ENCODE assay signal across 21 cellular contexts in the genomic region with DNA sequence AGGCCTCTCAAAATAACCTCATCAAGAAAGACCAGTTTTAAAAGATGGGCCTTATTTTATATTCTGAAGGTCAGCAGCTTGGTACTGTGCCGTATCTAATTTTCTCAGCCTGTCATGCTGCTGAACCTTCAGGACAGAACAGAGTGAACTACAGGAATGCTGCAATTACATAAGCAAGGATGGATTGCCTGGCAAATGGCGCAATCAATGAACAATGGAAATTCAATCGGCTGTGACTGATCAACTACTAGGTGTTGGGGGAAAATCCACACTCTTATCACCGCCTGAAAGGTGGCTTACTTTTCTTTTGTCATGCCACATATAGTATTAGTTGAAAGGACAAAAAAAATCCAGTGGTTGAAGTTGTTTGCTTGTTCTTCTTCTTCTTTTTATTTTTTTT. TPM values are rescaled to one million over a fixed set of nuclear protein-coding genes. Genes with fewer than 3 reads are reported as not detected.
A peak's percentile ranks its signal among the peaks of the same experiment; 100 is the strongest.
DNase-seq lines count a peak whose midpoint lies in the region; ATAC-seq and TF ChIP-seq lines count a peak whose summit lies in the region.
"Had no signal": no experiment of that assay in that cellular context is flagged by ENCODE, and none has a peak within 500 bp of the region (broad histone marks: within the 10 kb centered on the region; RNA-seq: fewer than 3 reads in every experiment).

No MANE protein-coding gene starts in this region.

- no peak for TF ChIP-seq POLR2A in ovary (IDR thresholded peaks at IDR 0.05)

- no peak for TF ChIP-seq EP300 in ovary (IDR thresholded peaks at IDR 0.05)

- ATAC-seq in right cardiac atrium (peak; percentile 37 to 60), psoas muscle (peak; percentile 63 to 81 (median 80))
- ATAC-seq: activated naive CD4-positive, alpha-beta T cell treated with anti-CD3 and anti-CD28 coated beads, Interleukin-2, amount 50 U/mL, for 72 hours; gastroesophageal sphincter; stimulated activated naive CD8-positive, alpha-beta T cell treated with anti-CD3 and anti-CD28 coated beads, Interleukin-15, Interleukin-2, amounts not matched to agents 100 U/mL and 50 U/mL, for 24 hours had no signal

- TF ChIP-seq CTCF in psoas muscle (IDR thresholded peaks at IDR 0.05) (no peak), ovary (IDR thresholded peaks at IDR 0.05) (no peak)

- DNase-seq in NCI-H774 (lab: John Stamatoyannopoulos, UW) (peak; percentile 54), right cardiac atrium (no peak), psoas muscle (no peak), NCI-H2171 (lab: John Stamatoyannopoulos, UW) (no peak), ovary (no peak), DMS 273 (lab: John Stamatoyannopoulos, UW; ENCODE audit: unreplicated experiment) (no peak)
- DNase-seq: activated CD4-positive, alpha-beta T cell treated with anti-CD3 and anti-CD28 coated beads, Interleukin-2, amount 10 ng/mL, durations not matched to agents 24 days and 14 days; CD4-positive, alpha-beta T cell; DMS153; effector CD4-positive, alpha-beta T cell; NCI-H187 treated with DMSO at 0.1 percent for 48 hours; NCI-H510A; stimulated activated CD4-positive, alpha-beta T cell treated with anti-CD3 and anti-CD28 coated beads, Interleukin-2, amount 100 ng/mL, for 48 hours; stimulated activated naive CD8-positive, alpha-beta T cell treated with anti-CD3 and anti-CD28 coated beads, Interleukin-15, Interleukin-2, amounts not matched to agents 100 U/mL and 50 U/mL, for 24 hours; T-helper 2 cell; tibial artery had no signal

- H3K9ac ChIP-seq in HUES48 (ENCODE audit: low read depth, low read length) = no peak overlapping the region; the same call in 1 of the 2 replicates

- H3K27me3 ChIP-seq in HUES48 (ENCODE audit: control insufficient read depth, insufficient read depth, low read length) (no peaks in the 10 kb centered on the region), right cardiac atrium (ENCODE audit: control insufficient read depth, insufficient read depth) (no peaks in the 10 kb centered on the region), psoas muscle (ENCODE audit: insufficient read depth in 3 of 3, low read length in 2 of 3) (no peaks in the 10 kb centered on the region), ovary (no peaks in the 10 kb centered on the region)
- H3K27me3 ChIP-seq: esophagus muscularis mucosa, gastroesophageal sphincter, tibial artery had no signal

- intact Hi-C loops in right cardiac atrium (cut with DNase I) (no loop called here), psoas muscle (cut with DNase I) (no loop called here), ovary (cut with DNase I) (no loop called here)

- no peaks in the 10 kb centered on the region for H3K36me3 ChIP-seq in HUES48 (ENCODE audit: control insufficient read depth, insufficient read depth, low read length)
- H3K36me3 ChIP-seq in psoas muscle (ENCODE audit: insufficient read depth in 1 of 2, low read depth in 1 of 2) = no peaks in the 10 kb centered on the region
- H3K36me3 ChIP-seq in ovary = no peaks in the 10 kb centered on the region
- H3K36me3 ChIP-seq: esophagus muscularis mucosa, gastroesophageal sphincter, tibial artery had no signal

- H3K4me1 ChIP-seq in HUES48 (ENCODE audit: control insufficient read depth, insufficient read depth, low read length) (peaks cover 83% of the 10 kb centered on the region), right cardiac atrium (ENCODE audit: control insufficient read depth, insufficient read depth, low read length) (peaks cover 1% of the 10 kb centered on the region), psoas muscle (peaks cover 38% of the 10 kb centered on the region), ovary (ENCODE audit: insufficient read depth) (peaks cover 6% of the 10 kb centered on the region)
- H3K4me1 ChIP-seq: gastroesophageal sphincter had no signal

- WGBS in right cardiac atrium = 78% methylated on average over 4 of the region's 4 CpGs
- WGBS in psoas muscle, 3 donors = 34 to 74% (median 46%) methylated on average over 4 of the region's 4 CpGs
- 83 to 90% (median 86%) methylated on average over 4 of the region's 4 CpGs for WGBS in ovary, 3 donors

- H3K27ac ChIP-seq in HUES48 (ENCODE audit: low read depth, low read length) = no peak overlapping the region
- no peak overlapping the region for H3K27ac ChIP-seq in right cardiac atrium (ENCODE audit: low read length)
- peak overlapping the region; percentile 60 for H3K27ac ChIP-seq in psoas muscle
- H3K27ac ChIP-seq in ovary = no peak overlapping the region
- H3K27ac ChIP-seq: esophagus muscularis mucosa, gastroesophageal sphincter, SK-N-MC, tibial artery had no signal

- H3K4me3 ChIP-seq in HUES48 (ENCODE audit: low read depth, low read length) (0 out of 2 replicates have a peak overlapping the region, but pooled peaks have one; percentile 30), right cardiac atrium (ENCODE audit: low read length) (no peak overlapping the region), psoas muscle (peak overlapping the region; percentile 19), ovary (no peak overlapping the region)
- H3K4me3 ChIP-seq: esophagus muscularis mucosa, gastroesophageal sphincter, SK-N-MC, tibial artery had no signal

- H3K9me3 ChIP-seq in HUES48 (ENCODE audit: control insufficient read depth, insufficient read depth, low read length) (no peaks in the 10 kb centered on the region), right cardiac atrium (ENCODE audit: control insufficient read depth, low read length) (no peaks in the 10 kb centered on the region), psoas muscle (no peaks in the 10 kb centered on the region), ovary (no peaks in the 10 kb centered on the region)
- H3K9me3 ChIP-seq: esophagus muscularis mucosa, gastroesophageal sphincter, tibial artery had no signal

RNA-seq across cellular contexts. Expression of a gene that starts 8.5 kb away (rescaled TPM):
- total RNA-seq in right cardiac atrium = 10 to 100 TPM; 18.5 to 29.8 (median 25.9) TPM
- 11.7 TPM for polyA plus RNA-seq in right cardiac atrium
- 10 to 100 TPM in 3 of 4 donors, 1 to 10 TPM in 1; 7.1 to 21.9 (median 14.5) TPM for total RNA-seq in psoas muscle
- polyA plus RNA-seq in psoas muscle = 1 to 10 TPM; 1.3 to 5.4 (median 3.0) TPM
- 10 to 100 TPM; 29.9 to 67.0 (median 43.7) TPM for total RNA-seq in ovary
- polyA plus RNA-seq in ovary = 10 to 100 TPM; 15.8 to 30.7 TPM
- total RNA-seq: activated CD4-positive, alpha-beta T cell treated with anti-CD3 and anti-CD28 coated beads, Interleukin-2, amount 10 ng/mL, durations not matched to agents 24 days and 14 days; activated naive CD4-positive, alpha-beta T cell treated with anti-CD3 and anti-CD28 coated beads, Interleukin-2, amount 50 U/mL, for 72 hours; CD4-positive, alpha-beta T cell had no signal

Comparison
In these comparisons a context has a peak if more than half of its experiments do, and no peak if none do; other contexts are left out.
1. H3K4me3 ChIP-seq: peak in HUES48 (single experiment) and psoas muscle (single experiment); none in right cardiac atrium (single experiment) and ovary (single experiment).